In the genomic region with DNA sequence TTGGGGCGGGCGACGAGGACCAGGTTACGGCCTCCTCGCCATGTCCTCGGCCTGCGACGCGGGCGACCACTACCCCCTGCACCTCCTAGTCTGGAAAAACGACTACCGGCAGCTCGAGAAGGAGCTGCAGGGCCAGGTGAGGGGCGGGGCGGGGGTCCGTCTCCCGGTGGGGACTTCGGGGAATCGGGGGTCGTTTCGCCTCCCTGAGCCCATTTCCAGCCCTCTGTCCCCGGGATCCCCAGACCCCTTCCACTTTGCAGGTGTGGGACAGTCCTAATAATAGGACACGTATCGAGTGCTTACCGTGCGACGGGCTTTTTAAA, we compare ENCODE assay signal across 8 cellular contexts. TPM values are rescaled to one million over a fixed set of nuclear protein-coding genes. Genes with fewer than 3 reads are reported as not detected.
A peak's percentile ranks its signal among the peaks of the same experiment; 100 is the strongest.
DNase-seq lines count a peak whose midpoint lies in the region; ATAC-seq and TF ChIP-seq lines count a peak whose summit lies in the region.

No MANE protein-coding gene starts in this region.

- BruUV-seq in PC-9 (replicated peaks; lab: Mats Ljungman, UMichigan) = no TSS peak

- peaks cover 12% of the 10 kb centered on the region for H3K36me3 ChIP-seq in DND-41 (ENCODE audit: insufficient read depth, low read length)
- no peaks in the 10 kb centered on the region for H3K36me3 ChIP-seq in PC-9 (ENCODE audit: low read depth)
- H3K36me3 ChIP-seq in esophagus squamous epithelium = peaks cover 0 to 13% (median 0%) of the 10 kb centered on the region in 3 donors
- no peaks in the 10 kb centered on the region for H3K36me3 ChIP-seq in prostate gland

- H3K4me2 ChIP-seq in DND-41 (ENCODE audit: insufficient read depth, low read length) (peak overlapping the region; percentile 95), PC-9 (peak overlapping the region; percentile 99)

- peaks cover 60% of the 10 kb centered on the region for H3K79me2 ChIP-seq in DND-41 (ENCODE audit: insufficient read depth, low read length)
- H3K79me2 ChIP-seq in PC-9 (ENCODE audit: low read depth) = peaks cover 36% of the 10 kb centered on the region

- peak overlapping the region; percentile 61 for H3K9ac ChIP-seq in DND-41 (ENCODE audit: low read depth, low read length)

- TF ChIP-seq CTCF in DND-41 (IDR thresholded peaks at IDR 0.05; ENCODE audit: borderline replicate concordance, extremely low read depth, low read length, poor library complexity, severe bottlenecking) = no peak
- TF ChIP-seq CTCF in PC-9 (conservative IDR thresholded peaks at IDR 0.05) = no peak
- TF ChIP-seq CTCF in esophagus squamous epithelium (IDR thresholded peaks at IDR 0.05) = no peak
- TF ChIP-seq CTCF in prostate gland (IDR thresholded peaks at IDR 0.05) = no peak

- H3F3A ChIP-seq in PC-9 (ENCODE audit: insufficient read depth, low read depth) = peaks cover 33% of the 10 kb centered on the region; the same call in 1 of the 2 replicates

- intact Hi-C loops in PC-9 (cut with micrococcal nuclease; ENCODE audit: unreplicated experiment) = loop anchor here (1.0 kb wide), 1 partner anchor 40 kb away; no protein-coding TSS in a partner anchor
- intact Hi-C loops in esophagus squamous epithelium (cut with DNase I) = no loop called here
- intact Hi-C loops in prostate gland (cut with DNase I) = loop anchor here (5.0 kb wide), 2 partner anchors 47 to 97 kb away; a partner anchor contains a TSS

- POLR2A ChIA-PET in PC-9 (lab: Charles Lee; ENCODE audit: unreplicated experiment) = interaction anchor here (0.6 kb wide), 1 partner anchor 63 kb away, joined by 3 read pairs; no protein-coding TSS in a partner anchor

- TF ChIP-seq POLR2A in esophagus squamous epithelium (IDR thresholded peaks at IDR 0.05) (no peak), prostate gland (IDR thresholded peaks at IDR 0.05) (no peak)

- H3K27me3 ChIP-seq in DND-41 (ENCODE audit: insufficient read depth, low read length, poor library complexity) = no peaks in the 10 kb centered on the region
- no peaks in the 10 kb centered on the region for H3K27me3 ChIP-seq in PC-9 (ENCODE audit: insufficient read depth, low read depth)
- H3K27me3 ChIP-seq in esophagus squamous epithelium = no peaks in the 10 kb centered on the region
- H3K27me3 ChIP-seq in prostate gland (replicated peaks; ENCODE audit: insufficient read depth) = no peaks in the 10 kb centered on the region

- H3K9me2 ChIP-seq in PC-9 (ENCODE audit: insufficient read depth) = no peaks in the 10 kb centered on the region

- H3K27ac ChIP-seq in DND-41 (ENCODE audit: low read length) (peak overlapping the region; percentile 76), PC-9 (no peak overlapping the region), esophagus squamous epithelium (peak overlapping the region; percentile 80 to 93 (median 92)), prostate gland (peak overlapping the region; percentile 79 to 81)

- no peak for ATAC-seq in DND-41 (ENCODE audit: insufficient read depth, low read depth)
- ATAC-seq in GM18870 (IDR thresholded peaks at IDR 0.05; ENCODE audit: unreplicated experiment) = no peak
- no peak for ATAC-seq in HG03460 (IDR thresholded peaks at IDR 0.05; ENCODE audit: unreplicated experiment)

- H3K4me3 ChIP-seq in DND-41 (ENCODE audit: low read depth in 1 of 2, low read length in 2 of 2) (peak overlapping the region; percentile 32 to 64; a peak in 3 of 4 replicates), PC-9 (peak overlapping the region; percentile 68), esophagus squamous epithelium (peak overlapping the region; percentile 75 to 100 (median 79)), prostate gland (peak overlapping the region; percentile 96 to 99)

- no peak for DNase-seq in DND-41
- DNase-seq in PC-9 = no peak
- DNase-seq in esophagus squamous epithelium (lab: John Stamatoyannopoulos, UW) = no peak
- DNase-seq in prostate gland (ENCODE audit: low spot score) = no peak
- DNase-seq in NK-92 (lab: John Stamatoyannopoulos, UW; ENCODE audit: unreplicated experiment) = no peak
- DNase-seq in hippocampal formation (lab: John Stamatoyannopoulos, UW) = no peak

- no peaks in the 10 kb centered on the region for H3K9me3 ChIP-seq in DND-41 (ENCODE audit: insufficient read depth, low read length, severe bottlenecking)
- no peaks in the 10 kb centered on the region for H3K9me3 ChIP-seq in PC-9 (ENCODE audit: insufficient read depth, low read depth)
- no peaks in the 10 kb centered on the region for H3K9me3 ChIP-seq in esophagus squamous epithelium
- no peaks in the 10 kb centered on the region for H3K9me3 ChIP-seq in prostate gland

- H2AFZ ChIP-seq in DND-41 (ENCODE audit: low read depth, low read length) (peak overlapping the region; percentile 78), PC-9 (peak overlapping the region; percentile 92)

- 0% methylated on average over 5 of the region's 27 CpGs; no CpG with 5 or more reads in 1 of the 2 donors for WGBS in esophagus squamous epithelium, 2 donors
- under 1% methylated on average over 27 of the region's 27 CpGs for WGBS in prostate gland

- CTCF ChIA-PET in PC-9 (lab: Charles Lee) = no interaction called here

- H3K4me1 ChIP-seq in DND-41 (ENCODE audit: insufficient read depth, low read length) (peaks cover 48% of the 10 kb centered on the region), PC-9 (replicated peaks; ENCODE audit: insufficient read depth) (peaks cover 49% of the 10 kb centered on the region), esophagus squamous epithelium (peaks cover 4 to 69% (median 35%) of the 10 kb centered on the region in 3 donors), prostate gland (replicated peaks) (no peaks in the 10 kb centered on the region)

- H4K20me1 ChIP-seq in DND-41 (ENCODE audit: insufficient read depth, low read length) (peaks cover 13% of the 10 kb centered on the region; the same call in 1 of the 2 replicates), PC-9 (ENCODE audit: insufficient read depth) (no peaks in the 10 kb centered on the region)

RNA-seq across cellular contexts. Expression of a gene that starts 0.4 kb away (rescaled TPM):
- 61.8 and 66.9 TPM in 2 replicates for total RNA-seq in PC-9 (2021)
- total RNA-seq in esophagus squamous epithelium = 10 to 100 TPM; 67.6 to 92.9 (median 72.8) TPM
- total RNA-seq in prostate gland = 10 to 100 TPM; 76.1 to 87.4 TPM

RNA-seq across cellular contexts. Expression of a gene that starts 3.4 kb away (rescaled TPM):
- total RNA-seq in PC-9 (2021) = 27.2 and 36.7 TPM in 2 replicates
- total RNA-seq in esophagus squamous epithelium = 10 to 100 TPM; 14.1 to 31.9 (median 21.0) TPM
- total RNA-seq in prostate gland = 10 to 100 TPM; 20.9 to 43.3 TPM

RNA-seq across cellular contexts. Expression of a gene that starts 48.7 kb away (rescaled TPM):
- total RNA-seq in PC-9 (2021) (29.2 and 29.4 TPM in 2 replicates), esophagus squamous epithelium (10 to 100 TPM in 1 of 4 donors, 1 to 10 TPM in 3; 3.2 to 10.8 (median 5.9) TPM), prostate gland (10 to 100 TPM; 20.4 to 26.1 TPM)
